Comparison of ENCODE assay signal across 1 cellular context in the genomic region with DNA sequence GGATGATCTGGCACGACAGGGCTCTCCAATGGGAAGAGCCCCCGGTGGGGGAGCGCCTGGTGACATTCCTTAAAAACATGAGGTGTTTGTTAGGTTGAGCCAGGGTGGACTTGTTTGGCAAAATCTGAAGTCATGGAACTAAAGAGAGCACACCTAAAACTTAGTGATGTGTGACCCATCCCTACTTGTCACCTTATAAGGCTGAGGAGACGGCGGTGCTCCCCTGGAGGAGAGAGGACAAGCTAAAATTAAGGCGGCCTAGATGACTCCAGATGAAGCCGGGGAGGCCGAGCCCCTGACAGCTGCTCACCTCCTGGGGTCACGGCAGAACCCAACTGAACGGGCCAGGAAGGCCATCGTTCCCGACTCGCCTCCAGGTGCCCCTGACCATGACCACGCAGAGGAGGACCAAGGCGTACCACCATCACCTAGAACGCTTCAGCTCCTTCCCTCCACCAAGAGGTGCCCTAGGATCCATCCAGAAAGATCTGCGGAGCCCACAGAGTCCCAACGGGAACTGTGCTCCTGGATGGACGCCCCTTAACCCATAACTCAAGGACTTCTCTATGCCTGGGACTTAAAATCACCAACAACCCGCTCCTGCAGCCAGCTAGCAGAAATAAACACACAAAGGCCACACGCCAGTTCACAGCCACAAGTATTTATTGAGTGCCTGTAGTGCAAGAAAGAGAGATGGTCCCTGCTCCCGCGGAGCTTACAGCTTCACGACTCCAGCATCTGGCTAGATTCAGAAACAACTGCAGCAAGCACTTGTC.
TF ChIP-seq lines count a peak whose summit lies in the region.

No MANE protein-coding gene starts in this region.

TF ChIP-seq in HEK293, 187 proteins besides CTCF, POLR2A, EP300 and RAD21 (continued from another document):
- TF ChIP-seq, protein P1, sequence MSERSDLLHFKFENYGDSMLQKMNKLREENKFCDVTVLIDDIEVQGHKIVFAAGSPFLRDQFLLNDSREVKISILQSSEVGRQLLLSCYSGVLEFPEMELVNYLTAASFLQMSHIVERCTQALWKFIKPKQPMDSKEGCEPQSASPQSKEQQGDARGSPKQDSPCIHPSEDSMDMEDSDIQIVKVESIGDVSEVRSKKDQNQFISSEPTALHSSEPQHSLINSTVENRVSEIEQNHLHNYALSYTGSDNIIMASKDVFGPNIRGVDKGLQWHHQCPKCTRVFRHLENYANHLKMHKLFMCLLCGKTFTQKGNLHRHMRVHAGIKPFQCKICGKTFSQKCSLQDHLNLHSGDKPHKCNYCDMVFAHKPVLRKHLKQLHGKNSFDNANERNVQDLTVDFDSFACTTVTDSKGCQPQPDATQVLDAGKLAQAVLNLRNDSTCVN (tag by site-specific recombination; optimal IDR thresholded peaks at IDR 0.05): no peak
- TF ChIP-seq ZNF133 (tag by site-specific recombination; IDR thresholded peaks at IDR 0.05) (no peak), ZNF555 (tag by site-specific recombination; conservative IDR thresholded peaks at IDR 0.05) (no peak), ZNF140 (tag by site-specific recombination; IDR thresholded peaks at IDR 0.05) (no peak), KLF10 (tag by site-specific recombination; IDR thresholded peaks at IDR 0.05) (no peak), ZNF600 (tag by site-specific recombination; IDR thresholded peaks at IDR 0.05) (peak; percentile 38; the same call in 1 of the 2 replicates), WT1 (tag by site-specific recombination; IDR thresholded peaks at IDR 0.05) (no peak), ZNF202 (tag by site-specific recombination; IDR thresholded peaks at IDR 0.05; ENCODE audit: borderline replicate concordance) (no peak), ZNF335 (tag by site-specific recombination; conservative IDR thresholded peaks at IDR 0.05) (0 out of 2 replicates have a peak, but pooled peaks have one; percentile 10), ZFHX2 (tag by site-specific recombination; conservative IDR thresholded peaks at IDR 0.05) (no peak), KLF16 (tag by site-specific recombination; IDR thresholded peaks at IDR 0.05) (no peak), ZNF670 (tag by site-specific recombination; IDR thresholded peaks at IDR 0.05; ENCODE audit: low read depth) (no peak), ZNF571 (tag by site-specific recombination; IDR thresholded peaks at IDR 0.05) (no peak), ZXDB (tag by site-specific recombination; IDR thresholded peaks at IDR 0.05) (no peak), ZNF529 (tag by site-specific recombination; IDR thresholded peaks at IDR 0.05; ENCODE audit: insufficient replicate concordance) (no peak), GLIS2 (tag by site-specific recombination; IDR thresholded peaks at IDR 0.05) (peak; percentile 7; the same call in 1 of the 2 replicates), GLI2 (tag by site-specific recombination; IDR thresholded peaks at IDR 0.05; ENCODE audit: borderline replicate concordance, low read depth) (no peak), ZNF138 (tag by site-specific recombination; IDR thresholded peaks at IDR 0.05; ENCODE audit: borderline replicate concordance) (no peak), ZSCAN30 (tag by site-specific recombination; IDR thresholded peaks at IDR 0.05) (no peak), ZNF658 (tag by site-specific recombination; IDR thresholded peaks at IDR 0.05) (no peak), ZNF174 (tag by site-specific recombination; IDR thresholded peaks at IDR 0.05) (no peak), ZNF830 (tag by site-specific recombination; IDR thresholded peaks at IDR 0.05; ENCODE audit: low read depth) (no peak)
- TF ChIP-seq, protein P2, sequence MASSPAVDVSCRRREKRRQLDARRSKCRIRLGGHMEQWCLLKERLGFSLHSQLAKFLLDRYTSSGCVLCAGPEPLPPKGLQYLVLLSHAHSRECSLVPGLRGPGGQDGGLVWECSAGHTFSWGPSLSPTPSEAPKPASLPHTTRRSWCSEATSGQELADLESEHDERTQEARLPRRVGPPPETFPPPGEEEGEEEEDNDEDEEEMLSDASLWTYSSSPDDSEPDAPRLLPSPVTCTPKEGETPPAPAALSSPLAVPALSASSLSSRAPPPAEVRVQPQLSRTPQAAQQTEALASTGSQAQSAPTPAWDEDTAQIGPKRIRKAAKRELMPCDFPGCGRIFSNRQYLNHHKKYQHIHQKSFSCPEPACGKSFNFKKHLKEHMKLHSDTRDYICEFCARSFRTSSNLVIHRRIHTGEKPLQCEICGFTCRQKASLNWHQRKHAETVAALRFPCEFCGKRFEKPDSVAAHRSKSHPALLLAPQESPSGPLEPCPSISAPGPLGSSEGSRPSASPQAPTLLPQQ (tag by site-specific recombination; IDR thresholded peaks at IDR 0.05): 0 out of 2 replicates have a peak, but pooled peaks have one; percentile 2
- TF ChIP-seq, protein P3, sequence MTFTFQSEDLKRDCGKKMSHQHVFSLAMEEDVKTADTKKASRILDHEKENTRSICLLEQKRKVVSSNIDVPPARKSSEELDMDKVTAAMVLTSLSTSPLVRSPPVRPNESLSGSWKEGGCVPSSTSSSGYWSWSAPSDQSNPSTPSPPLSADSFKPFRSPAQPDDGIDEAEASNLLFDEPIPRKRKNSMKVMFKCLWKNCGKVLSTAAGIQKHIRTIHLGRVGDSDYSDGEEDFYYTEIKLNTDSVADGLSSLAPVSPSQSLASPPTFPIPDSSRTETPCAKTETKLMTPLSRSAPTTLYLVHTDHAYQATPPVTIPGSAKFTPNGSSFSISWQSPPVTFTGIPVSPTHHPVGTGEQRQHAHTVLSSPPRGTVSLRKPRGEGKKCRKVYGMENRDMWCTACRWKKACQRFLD (tag by site-specific recombination; IDR thresholded peaks at IDR 0.05): no peak
- TF ChIP-seq, protein P4, sequence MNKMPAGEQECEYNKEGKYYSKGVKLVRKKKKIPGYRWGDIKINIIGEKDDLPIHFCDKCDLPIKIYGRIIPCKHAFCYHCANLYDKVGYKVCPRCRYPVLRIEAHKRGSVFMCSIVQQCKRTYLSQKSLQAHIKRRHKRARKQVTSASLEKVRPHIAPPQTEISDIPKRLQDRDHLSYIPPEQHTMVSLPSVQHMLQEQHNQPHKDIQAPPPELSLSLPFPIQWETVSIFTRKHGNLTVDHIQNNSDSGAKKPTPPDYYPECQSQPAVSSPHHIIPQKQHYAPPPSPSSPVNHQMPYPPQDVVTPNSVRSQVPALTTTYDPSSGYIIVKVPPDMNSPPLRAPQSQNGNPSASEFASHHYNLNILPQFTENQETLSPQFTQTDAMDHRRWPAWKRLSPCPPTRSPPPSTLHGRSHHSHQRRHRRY (tag by site-specific recombination; IDR thresholded peaks at IDR 0.05): no peak
- TF ChIP-seq, protein P5, sequence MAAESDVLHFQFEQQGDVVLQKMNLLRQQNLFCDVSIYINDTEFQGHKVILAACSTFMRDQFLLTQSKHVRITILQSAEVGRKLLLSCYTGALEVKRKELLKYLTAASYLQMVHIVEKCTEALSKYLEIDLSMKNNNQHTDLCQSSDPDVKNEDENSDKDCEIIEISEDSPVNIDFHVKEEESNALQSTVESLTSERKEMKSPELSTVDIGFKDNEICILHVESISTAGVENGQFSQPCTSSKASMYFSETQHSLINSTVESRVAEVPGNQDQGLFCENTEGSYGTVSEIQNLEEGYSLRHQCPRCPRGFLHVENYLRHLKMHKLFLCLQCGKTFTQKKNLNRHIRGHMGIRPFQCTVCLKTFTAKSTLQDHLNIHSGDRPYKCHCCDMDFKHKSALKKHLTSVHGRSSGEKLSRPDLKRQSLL (tag by site-specific recombination; IDR thresholded peaks at IDR 0.05): no peak
- TF ChIP-seq, protein P6, sequence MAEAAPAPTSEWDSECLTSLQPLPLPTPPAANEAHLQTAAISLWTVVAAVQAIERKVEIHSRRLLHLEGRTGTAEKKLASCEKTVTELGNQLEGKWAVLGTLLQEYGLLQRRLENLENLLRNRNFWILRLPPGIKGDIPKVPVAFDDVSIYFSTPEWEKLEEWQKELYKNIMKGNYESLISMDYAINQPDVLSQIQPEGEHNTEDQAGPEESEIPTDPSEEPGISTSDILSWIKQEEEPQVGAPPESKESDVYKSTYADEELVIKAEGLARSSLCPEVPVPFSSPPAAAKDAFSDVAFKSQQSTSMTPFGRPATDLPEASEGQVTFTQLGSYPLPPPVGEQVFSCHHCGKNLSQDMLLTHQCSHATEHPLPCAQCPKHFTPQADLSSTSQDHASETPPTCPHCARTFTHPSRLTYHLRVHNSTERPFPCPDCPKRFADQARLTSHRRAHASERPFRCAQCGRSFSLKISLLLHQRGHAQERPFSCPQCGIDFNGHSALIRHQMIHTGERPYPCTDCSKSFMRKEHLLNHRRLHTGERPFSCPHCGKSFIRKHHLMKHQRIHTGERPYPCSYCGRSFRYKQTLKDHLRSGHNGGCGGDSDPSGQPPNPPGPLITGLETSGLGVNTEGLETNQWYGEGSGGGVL (tag by site-specific recombination; IDR thresholded peaks at IDR 0.05): no peak
